ENCODE assay signal across 11 cellular contexts in the genomic region with DNA sequence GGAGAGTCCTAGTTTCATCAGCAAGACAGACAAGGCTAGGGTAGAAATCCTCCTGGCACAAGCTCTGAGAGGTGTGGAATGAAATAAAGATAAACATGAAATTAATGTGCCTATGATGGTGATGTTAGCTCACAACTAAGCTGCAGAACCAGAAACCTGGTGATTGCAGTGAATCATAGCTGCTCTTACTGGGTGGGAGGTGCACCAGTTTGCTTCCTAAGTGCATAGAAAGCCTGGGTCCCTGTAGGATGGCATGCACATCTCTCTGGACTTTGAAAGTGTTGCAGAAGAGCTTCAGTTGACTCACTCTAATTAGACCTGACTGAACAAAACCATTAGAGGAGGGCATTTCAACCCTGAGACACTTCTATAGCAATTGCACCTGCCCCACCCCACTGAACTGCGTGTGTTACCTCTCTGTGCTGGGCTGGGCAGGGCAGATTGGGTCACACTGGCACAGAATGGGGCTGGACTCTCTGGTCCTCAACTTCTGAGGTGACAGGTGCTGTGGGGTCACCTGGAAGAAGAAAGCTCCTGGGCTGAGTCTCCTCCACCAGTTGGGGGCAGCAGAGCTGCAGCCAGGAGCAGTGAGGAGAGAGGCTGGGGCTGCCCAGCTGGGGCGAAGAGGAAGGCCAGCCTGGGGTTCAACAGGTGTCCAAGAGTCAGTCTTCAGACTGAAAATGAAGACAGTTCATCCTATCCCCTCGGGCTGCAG. TPM values are rescaled to one million over a fixed set of nuclear protein-coding genes. Genes with fewer than 3 reads are reported as not detected.
A peak's percentile ranks its signal among the peaks of the same experiment; 100 is the strongest.
DNase-seq lines count a peak whose midpoint lies in the region; TF ChIP-seq lines count a peak whose summit lies in the region.
"Had no signal": no experiment of that assay in that cellular context is flagged by ENCODE, and none has a peak within 500 bp of the region (broad histone marks: within the 10 kb centered on the region; RNA-seq: fewer than 3 reads in every experiment).

No MANE protein-coding gene starts in this region.

- no peaks in the 10 kb centered on the region for H3K36me3 Mint-ChIP-seq in endodermal cell (ENCODE audit: low read depth)

- H3K27ac ChIP-seq in endodermal cell (ENCODE audit: low read depth, low read length) (no peak overlapping the region), RWPE1 (no peak overlapping the region)

- peak; percentile 67 for TF ChIP-seq CTCF in LNCaP clone FGC (IDR thresholded peaks at IDR 0.05; ENCODE audit: control insufficient read depth, extremely low read depth, insufficient read depth)
- TF ChIP-seq CTCF in endodermal cell (conservative IDR thresholded peaks at IDR 0.05) = peak; percentile 78
- TF ChIP-seq CTCF in RWPE1 (conservative IDR thresholded peaks at IDR 0.05; ENCODE audit: low read depth) = no peak

- no peak overlapping the region for H3K9ac ChIP-seq in endodermal cell (ENCODE audit: extremely low read depth, low read length, poor library complexity, severe bottlenecking)

- DNase-seq in NCI-H146 (lab: John Stamatoyannopoulos, UW) = peak; percentile 4
- no peak for DNase-seq in NCI-H146 treated with DMSO at 0.1 percent for 48 hours (lab: John Stamatoyannopoulos, UW; ENCODE audit: unreplicated experiment)
- DNase-seq in LNCaP clone FGC (ENCODE audit: low read depth) = no peak
- DNase-seq in endodermal cell = peak; percentile 79
- DNase-seq in renal cortical epithelial cell (ENCODE audit: low read depth) = peak; percentile 57
- DNase-seq in SHP77 treated with DMSO at 0.1 percent for 48 hours (lab: John Stamatoyannopoulos, UW) = no peak
- DNase-seq in activated effector memory CD4-positive, alpha-beta T cell treated with Interleukin-2 at 50 U/mL for 16 hours = no peak
- DNase-seq in RWPE1 (ENCODE audit: low spot score) = no peak
- DNase-seq: activated CD4-positive, alpha-beta T cell treated with anti-CD3 and anti-CD28 coated beads for 48 hours had no signal

- H3K27me3 ChIP-seq in endodermal cell (ENCODE audit: control insufficient read depth, insufficient read depth, low read length, poor library complexity, severe bottlenecking) = peaks cover 21% of the 10 kb centered on the region

- CTCF ChIA-PET in RWPE1 (lab: Yijun Ruan, JAX) = no interaction called here

- POLR2A ChIA-PET in RWPE1 (lab: Yijun Ruan, JAX; ENCODE audit: low non-redundant PET) = no interaction called here

- no peak overlapping the region for H3K4me3 Mint-ChIP-seq in endodermal cell

- no peaks in the 10 kb centered on the region for H3K4me1 Mint-ChIP-seq in endodermal cell

- H3K4me1 ChIP-seq in endodermal cell (ENCODE audit: control insufficient read depth, insufficient read depth, low read length) = no peaks in the 10 kb centered on the region

- H3K9me3 Mint-ChIP-seq in endodermal cell = no peaks in the 10 kb centered on the region

- H3K9me3 ChIP-seq in endodermal cell (ENCODE audit: control insufficient read depth, low read length) = no peaks in the 10 kb centered on the region

- H3K27ac Mint-ChIP-seq in endodermal cell = no peak overlapping the region

- no peaks in the 10 kb centered on the region for H3K36me3 ChIP-seq in endodermal cell (ENCODE audit: control insufficient read depth, insufficient read depth, low read length)

- H3K4me3 ChIP-seq in LNCaP clone FGC (ENCODE audit: low read depth, low read length) = no peak overlapping the region
- no peak overlapping the region for H3K4me3 ChIP-seq in endodermal cell (ENCODE audit: low read length)

- 50 to 51% methylated on average over 3 of the region's 3 CpGs for WGBS in endodermal cell (ENCODE audit: insufficient coverage in 1 of 2, insufficient read length in 1 of 2), 2 experiments

- H3K27me3 Mint-ChIP-seq in endodermal cell (ENCODE audit: insufficient read depth) = peaks cover 79% of the 10 kb centered on the region

RNA-seq across cellular contexts. Expression of gene GGTLC2, which starts 57.9 kb away (rescaled TPM):
- not detected for total RNA-seq in endodermal cell
- polyA plus RNA-seq in endodermal cell (2013, experiment 1 of 2) = not detected
- polyA plus RNA-seq in endodermal cell (2013, experiment 2 of 2) = not detected
- not detected in 2 replicates for total RNA-seq in renal cortical epithelial cell
- total RNA-seq: A172 had no signal
- polyA plus RNA-seq: neural cell had no signal

Comparison
In these comparisons a context has a peak if more than half of its experiments do, and no peak if none do; other contexts are left out.
1. DNase-seq: peak in NCI-H146 (single experiment), endodermal cell (single experiment) and renal cortical epithelial cell (single experiment); none in NCI-H146 treated with DMSO at 0.1 percent for 48 hours (single experiment), LNCaP clone FGC (single experiment), SHP77 treated with DMSO at 0.1 percent for 48 hours (single experiment), activated effector memory CD4-positive, alpha-beta T cell treated with Interleukin-2 at 50 U/mL for 16 hours (single experiment) and RWPE1 (single experiment).